In genomic region chr14:96090441-96091148, GRCh38 we compare ENCODE assay signal across 9 cellular contexts. TPM values are rescaled to one million over a fixed set of nuclear protein-coding genes. Genes with fewer than 3 reads are reported as not detected.
DNase-seq lines count a peak whose midpoint lies in the region; ATAC-seq lines count a peak whose summit lies in the region.
"Had no signal": no experiment of that assay in that cellular context is flagged by ENCODE, and none has a peak within 500 bp of the region (broad histone marks: within the 10 kb centered on the region; RNA-seq: fewer than 3 reads in every experiment).

No MANE protein-coding gene starts in this region.

- H3K9ac ChIP-seq in rectal smooth muscle tissue (ENCODE audit: low read length), result no peak overlapping the region

- CTCF ChIA-PET in activated CD4-positive, alpha-beta T cell treated with anti-CD3 and anti-CD28 coated beads, Interleukin-2, amount 10 ng/mL, durations not matched to agents 7 days and 5 days (lab: Charles Lee), result no interaction called here

- no peak overlapping the region for H3K27ac Mint-ChIP-seq in activated CD4-positive, alpha-beta T cell treated with anti-CD3 and anti-CD28 coated beads, Interleukin-2, amount 10 ng/mL, durations not matched to agents 7 days and 5 days

- H3K4me1 Mint-ChIP-seq in activated CD4-positive, alpha-beta T cell treated with anti-CD3 and anti-CD28 coated beads, Interleukin-2, amount 10 ng/mL, durations not matched to agents 7 days and 5 days, result no peaks in the 10 kb centered on the region

- H3K4me1 ChIP-seq in rectal smooth muscle tissue (ENCODE audit: control insufficient read depth, insufficient read depth, low read length), result peaks cover 18% of the 10 kb centered on the region

- H3K4me3 Mint-ChIP-seq in activated CD4-positive, alpha-beta T cell treated with anti-CD3 and anti-CD28 coated beads, Interleukin-2, amount 10 ng/mL, durations not matched to agents 7 days and 5 days, result no peak overlapping the region

- DNase-seq in EH (ENCODE audit: low read depth), result peak; percentile 78
- DNase-seq in NCI-H446 treated with DMSO at 0.1 percent for 48 hours (lab: John Stamatoyannopoulos, UW), result peak; percentile 96
- peak; percentile 54 for DNase-seq in fibroblast of gingiva (ENCODE audit: low read depth)
- DNase-seq in activated CD8-positive, alpha-beta memory T cell treated with anti-CD3 and anti-CD28 coated beads for 24 hours, result no peak
- DNase-seq in activated CD4-positive, alpha-beta T cell treated with anti-CD3 and anti-CD28 coated beads, Interleukin-2, amount 10 ng/mL, durations not matched to agents 7 days and 5 days, result no peak

- H3K27me3 ChIP-seq in rectal smooth muscle tissue (ENCODE audit: control insufficient read depth, insufficient read depth, low read length), result peaks cover 2% of the 10 kb centered on the region

- H3K4me3 ChIP-seq in rectal smooth muscle tissue (ENCODE audit: low read length), result no peak overlapping the region

- ATAC-seq in HG03045 (IDR thresholded peaks at IDR 0.05; ENCODE audit: unreplicated experiment) (no peak), HG03469 (IDR thresholded peaks at IDR 0.05; ENCODE audit: unreplicated experiment) (no peak)

- H3K36me3 Mint-ChIP-seq in activated CD4-positive, alpha-beta T cell treated with anti-CD3 and anti-CD28 coated beads, Interleukin-2, amount 10 ng/mL, durations not matched to agents 7 days and 5 days (ENCODE audit: low read depth), result no peaks in the 10 kb centered on the region

- H3K9me3 Mint-ChIP-seq in activated CD4-positive, alpha-beta T cell treated with anti-CD3 and anti-CD28 coated beads, Interleukin-2, amount 10 ng/mL, durations not matched to agents 7 days and 5 days, result no peaks in the 10 kb centered on the region

- POLR2A ChIA-PET in activated CD4-positive, alpha-beta T cell treated with anti-CD3 and anti-CD28 coated beads, Interleukin-2, amount 10 ng/mL, durations not matched to agents 7 days and 5 days (lab: Charles Lee), result no interaction called here

- H3K36me3 ChIP-seq in rectal smooth muscle tissue (ENCODE audit: control insufficient read depth, insufficient read depth, low read length), result no peaks in the 10 kb centered on the region

- no peaks in the 10 kb centered on the region for H3K27me3 Mint-ChIP-seq in activated CD4-positive, alpha-beta T cell treated with anti-CD3 and anti-CD28 coated beads, Interleukin-2, amount 10 ng/mL, durations not matched to agents 7 days and 5 days

- H3K27ac ChIP-seq in rectal smooth muscle tissue (ENCODE audit: low read depth, low read length), result peak overlapping the region; percentile 14

RNA-seq across cellular contexts. Expression of gene C14orf132, which starts 51.4 kb away (rescaled TPM):
- total RNA-seq in activated CD4-positive, alpha-beta T cell treated with anti-CD3 and anti-CD28 coated beads, Interleukin-2, amount 10 ng/mL, durations not matched to agents 7 days and 5 days, result 1 to 10 TPM; 1.2 to 1.5 TPM
- total RNA-seq: HT-29 had no signal

Comparison
In these comparisons a context has a peak if more than half of its experiments do, and no peak if none do; other contexts are left out.
1. DNase-seq: peak in EH (single experiment), NCI-H446 treated with DMSO at 0.1 percent for 48 hours (single experiment) and fibroblast of gingiva (single experiment); none in activated CD8-positive, alpha-beta memory T cell treated with anti-CD3 and anti-CD28 coated beads for 24 hours (single experiment) and activated CD4-positive, alpha-beta T cell treated with anti-CD3 and anti-CD28 coated beads, Interleukin-2, amount 10 ng/mL, durations not matched to agents 7 days and 5 days (single experiment).